6 cellular contexts compared by ENCODE assay signal in the genomic region with DNA sequence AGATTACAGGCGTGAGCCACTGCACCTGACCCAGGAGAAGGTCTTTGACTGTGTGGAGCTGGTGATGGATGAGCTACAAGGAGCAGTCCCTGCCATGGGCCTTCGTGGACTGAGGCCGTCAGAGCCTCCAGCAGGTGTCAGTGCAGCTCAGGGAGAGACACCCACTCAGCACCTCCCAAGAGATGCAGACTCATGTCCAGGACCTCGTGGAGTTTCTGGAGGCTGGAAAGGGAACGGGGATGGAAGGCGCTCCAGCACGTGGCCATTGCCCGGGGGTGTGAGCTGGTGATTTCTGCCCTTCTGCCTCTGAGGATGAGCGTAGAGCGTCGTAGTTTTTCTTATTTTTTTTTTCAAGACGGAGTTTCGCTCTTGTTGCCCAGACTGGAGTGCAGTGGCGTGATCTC. TPM values are rescaled to one million over a fixed set of nuclear protein-coding genes. Genes with fewer than 3 reads are reported as not detected.
DNase-seq lines count a peak whose midpoint lies in the region; ATAC-seq and TF ChIP-seq lines count a peak whose summit lies in the region.

No MANE protein-coding gene starts in this region.

- H3K4me1 Mint-ChIP-seq in activated B cell treated with CpG ODN at 0.5 μM for 24 hours: peaks cover 30% of the 10 kb centered on the region

- CTCF ChIA-PET in activated B cell treated with CpG ODN at 0.5 μM for 24 hours (lab: Charles Lee): interaction anchor here (0.9 to 1.6 kb wide), 4 partner anchors 15 to 238 kb away, joined by 4 to 6 read pairs (median 5); partner anchors contain the start of genes NOXA1 and NRARP

- intact Hi-C loops in activated B cell treated with CpG ODN at 0.5 μM for 24 hours (cut with micrococcal nuclease): loop anchor here (2.0 kb wide), 1 partner anchor 46 kb away; the partner anchor contains the start of gene TUBB4B

- no peak for TF ChIP-seq CTCF in activated B cell treated with CpG ODN at 0.5 μM for 24 hours (IDR thresholded peaks at IDR 0.05)
- peak; percentile 21 for TF ChIP-seq CTCF in lung (IDR thresholded peaks at IDR 0.05; ENCODE audit: control extremely low read depth, extremely low read depth)

- no peak overlapping the region for H3K4me3 Mint-ChIP-seq in activated B cell treated with CpG ODN at 0.5 μM for 24 hours

- WGBS in lung, 2 donors: 49 to 59% methylated on average over 14 of the region's 14 CpGs

- no peak overlapping the region for H3K4me3 ChIP-seq in lung

- peak overlapping the region; percentile 81 for H3K27ac Mint-ChIP-seq in activated B cell treated with CpG ODN at 0.5 μM for 24 hours

- DNase-seq in AG20443 (ENCODE audit: low spot score): peak; percentile 60
- DNase-seq in HK-2 (ENCODE audit: unreplicated experiment): peak; percentile 49
- no peak for DNase-seq in activated B cell treated with CpG ODN at 0.5 μM for 24 hours
- no peak for DNase-seq in lung (ENCODE audit: low spot score)
- DNase-seq in activated T-cell treated with anti-CD3 and anti-CD28 coated beads for 4 hours: no peak

- H3K27me3 Mint-ChIP-seq in activated B cell treated with CpG ODN at 0.5 μM for 24 hours: no peaks in the 10 kb centered on the region

- H3K36me3 Mint-ChIP-seq in activated B cell treated with CpG ODN at 0.5 μM for 24 hours (ENCODE audit: low read depth): peaks cover 6% of the 10 kb centered on the region

- ATAC-seq in activated B cell treated with CpG ODN at 0.5 μM for 24 hours (ENCODE audit: low read depth): peak; percentile 30
- no peak for ATAC-seq in lung (ENCODE audit: insufficient read depth, low FRiP score)
- no peak for ATAC-seq in GM19395 (IDR thresholded peaks at IDR 0.05; ENCODE audit: unreplicated experiment)

- no peak overlapping the region for H3K27ac ChIP-seq in lung (ENCODE audit: low read depth in 1 of 2, low read length in 1 of 2)

- no peaks in the 10 kb centered on the region for H3K4me1 ChIP-seq in lung (ENCODE audit: control insufficient read depth in 2 of 2, insufficient read depth in 2 of 2, low read length in 2 of 2)

- POLR2A ChIA-PET in activated B cell treated with CpG ODN at 0.5 μM for 24 hours (lab: Charles Lee): interaction anchor here (0.6 to 2.1 kb wide), 7 partner anchors 10 to 357 kb away, joined by 3 to 9 read pairs (median 6); partner anchors contain the start of genes CYSRT1, NRARP, TOR4A and TUBB4B

- H3K9me3 ChIP-seq in lung (ENCODE audit: control insufficient read depth in 2 of 2, insufficient read depth in 1 of 2, low read length in 1 of 2): no peaks in the 10 kb centered on the region

- H3K36me3 ChIP-seq in lung (ENCODE audit: control insufficient read depth in 2 of 2, insufficient read depth in 2 of 2, low read length in 2 of 2): peaks cover 0 to under 1% of the 10 kb centered on the region in 2 donors

- no peaks in the 10 kb centered on the region for H3K27me3 ChIP-seq in lung (ENCODE audit: control insufficient read depth, insufficient read depth)

- H3K9me3 Mint-ChIP-seq in activated B cell treated with CpG ODN at 0.5 μM for 24 hours: no peaks in the 10 kb centered on the region

RNA-seq across cellular contexts. Expression of gene TOR4A, which starts 9.5 kb away (rescaled TPM):
- total RNA-seq in activated B cell treated with CpG ODN at 0.5 μM for 24 hours (7.9 and 9.1 TPM in 2 replicates), lung (10 to 100 TPM; 12.1 to 42.5 TPM)
- 10 to 100 TPM in 1 of 2 donors, 1 to 10 TPM in 1; 9.6 to 29.2 TPM for polyA plus RNA-seq in lung

RNA-seq across cellular contexts. Expression of gene NRARP, which starts 15.1 kb away (rescaled TPM):
- total RNA-seq in activated B cell treated with CpG ODN at 0.5 μM for 24 hours (1.9 and 3.0 TPM in 2 replicates), lung (10 to 100 TPM in 1 of 2 donors, 1 to 10 TPM in 1; 5.2 to 10.8 TPM)
- polyA plus RNA-seq in lung: 1 to 10 TPM; 2.1 to 6.4 TPM

RNA-seq across cellular contexts. Expression of gene NELFB, which starts 31.9 kb away (rescaled TPM):
- 56.1 and 58.2 TPM in 2 replicates for total RNA-seq in activated B cell treated with CpG ODN at 0.5 μM for 24 hours
- 10 to 100 TPM; 30.4 to 56.2 TPM for total RNA-seq in lung
- polyA plus RNA-seq in lung: 10 to 100 TPM; 37.3 to 51.1 TPM

RNA-seq across cellular contexts. Expression of gene STPG3, which starts 35.9 kb away (rescaled TPM):
- 0.37 TPM in 1 of 2 replicates, not detected in the other for total RNA-seq in activated B cell treated with CpG ODN at 0.5 μM for 24 hours
- total RNA-seq in lung: not detected
- under 1 TPM in 1 of 2 donors, not detected in 1; 0.18 TPM for polyA plus RNA-seq in lung

RNA-seq across cellular contexts. Expression of gene TUBB4B, which starts 45.9 kb away (rescaled TPM):
- total RNA-seq in activated B cell treated with CpG ODN at 0.5 μM for 24 hours (182 and 197 TPM in 2 replicates), lung (100 to 1,000 TPM; 163 to 505 TPM)
- 100 to 1,000 TPM; 326 to 338 TPM for polyA plus RNA-seq in lung

Comparison
In these comparisons a context has a peak if more than half of its experiments do, and no peak if none do; other contexts are left out.
1. DNase-seq: peak in AG20443 (single experiment) and HK-2 (single experiment); none in activated B cell treated with CpG ODN at 0.5 μM for 24 hours (single experiment), lung (single experiment) and activated T-cell treated with anti-CD3 and anti-CD28 coated beads for 4 hours (single experiment).